ENCODE assay signal across 35 cellular contexts in genomic region chr4:84677995-84678394, GRCh38.
"Had no signal": no experiment of that assay in that cellular context is flagged by ENCODE, and none has a peak within 500 bp of the region (broad histone marks: within the 10 kb centered on the region; RNA-seq: fewer than 3 reads in every experiment).

No MANE protein-coding gene starts in this region.

- H3K4me3 Mint-ChIP-seq: activated CD4-positive, alpha-beta memory T cell treated with anti-CD3 and anti-CD28 coated beads, Interleukin-2, amount 10 ng/mL, durations not matched to agents 7 days and 5 days; activated CD8-positive, alpha-beta memory T cell treated with anti-CD3 and anti-CD28 coated beads, Interleukin-2, amount 10 ng/mL, durations not matched to agents 7 days and 5 days; activated naive CD4-positive, alpha-beta T cell treated with anti-CD3 and anti-CD28 coated beads, Interleukin-2, amount 10 ng/mL, durations not matched to agents 7 days and 5 days; activated naive CD8-positive, alpha-beta T cell; activated naive CD8-positive, alpha-beta T cell treated with anti-CD3 and anti-CD28 coated beads, Interleukin-2, amount 50 U/mL, for 24 hours had no signal

- H3K4me3 ChIP-seq: Peyer's patch had no signal

- H3K27me3 Mint-ChIP-seq: activated CD4-positive, alpha-beta memory T cell treated with anti-CD3 and anti-CD28 coated beads, Interleukin-2, amount 10 ng/mL, durations not matched to agents 7 days and 5 days; activated CD8-positive, alpha-beta memory T cell treated with anti-CD3 and anti-CD28 coated beads, Interleukin-2, amount 10 ng/mL, durations not matched to agents 7 days and 5 days; activated naive CD8-positive, alpha-beta T cell treated with anti-CD3 and anti-CD28 coated beads, Interleukin-2, amount 50 U/mL, for 24 hours had no signal

- H3K9me3 Mint-ChIP-seq: activated CD4-positive, alpha-beta memory T cell treated with anti-CD3 and anti-CD28 coated beads, Interleukin-2, amount 10 ng/mL, durations not matched to agents 7 days and 5 days; activated naive CD4-positive, alpha-beta T cell treated with anti-CD3 and anti-CD28 coated beads, Interleukin-2, amount 10 ng/mL, durations not matched to agents 7 days and 5 days; activated naive CD8-positive, alpha-beta T cell treated with anti-CD3 and anti-CD28 coated beads, Interleukin-2, amount 50 U/mL, for 24 hours had no signal

- ATAC-seq: activated CD8-positive, alpha-beta memory T cell treated with anti-CD3 and anti-CD28 coated beads, Interleukin-2, amount 10 ng/mL, durations not matched to agents 7 days and 5 days; activated naive CD8-positive, alpha-beta T cell treated with anti-CD3 and anti-CD28 coated beads, Interleukin-2, amount 50 U/mL, for 24 hours; PC-3; Right ventricle myocardium inferior; SK-N-SH treated with all-trans-retinoic acid at 6 μM for 48 hours had no signal

- H3K27ac ChIP-seq: brain microvascular endothelial cell, Peyer's patch, WERI-Rb-1 had no signal

- H3K27ac Mint-ChIP-seq: activated CD4-positive, alpha-beta memory T cell treated with anti-CD3 and anti-CD28 coated beads, Interleukin-2, amount 10 ng/mL, durations not matched to agents 7 days and 5 days; activated CD8-positive, alpha-beta memory T cell treated with anti-CD3 and anti-CD28 coated beads, Interleukin-2, amount 10 ng/mL, durations not matched to agents 7 days and 5 days; activated naive CD4-positive, alpha-beta T cell treated with anti-CD3 and anti-CD28 coated beads, Interleukin-2, amount 10 ng/mL, durations not matched to agents 7 days and 5 days; activated naive CD8-positive, alpha-beta T cell; activated naive CD8-positive, alpha-beta T cell treated with anti-CD3 and anti-CD28 coated beads, Interleukin-2, amount 50 U/mL, for 24 hours had no signal

- H3K27me3 ChIP-seq: brain microvascular endothelial cell, Peyer's patch had no signal

- H3K36me3 Mint-ChIP-seq: activated CD8-positive, alpha-beta memory T cell treated with anti-CD3 and anti-CD28 coated beads, Interleukin-2, amount 10 ng/mL, durations not matched to agents 7 days and 5 days; activated naive CD4-positive, alpha-beta T cell treated with anti-CD3 and anti-CD28 coated beads, Interleukin-2, amount 10 ng/mL, durations not matched to agents 7 days and 5 days; activated naive CD8-positive, alpha-beta T cell had no signal

- H3K9me3 ChIP-seq: Peyer's patch had no signal

- DNase-seq: activated CD4-positive, alpha-beta memory T cell treated with anti-CD3 and anti-CD28 coated beads, Interleukin-2, amount 10 ng/mL, durations not matched to agents 7 days and 5 days; activated CD4-positive, alpha-beta T cell treated with anti-CD3 and anti-CD28 coated beads for 1 hour; activated CD4-positive, alpha-beta T cell treated with anti-CD3 and anti-CD28 coated beads for 48 hours; activated CD4-positive, CD25-positive, alpha-beta regulatory T cell; activated CD8-positive, alpha-beta memory T cell treated with anti-CD3 and anti-CD28 coated beads for 24 hours; activated CD8-positive, alpha-beta memory T cell treated with anti-CD3 and anti-CD28 coated beads, Interleukin-2, amount 10 ng/mL, durations not matched to agents 7 days and 5 days; activated CD8-positive, alpha-beta memory T cell treated with anti-CD3 and anti-CD28 coated beads, Interleukin-2, amount 50 U/mL, for 48 hours; activated effector memory CD4-positive, alpha-beta T cell treated with Interleukin-2 at 50 U/mL for 16 hours; activated naive CD4-positive, alpha-beta T cell treated with anti-CD3 and anti-CD28 coated beads, Interleukin-2, amount 10 ng/mL, durations not matched to agents 7 days and 5 days; activated naive CD8-positive, alpha-beta T cell treated with anti-CD3 and anti-CD28 coated beads, Interleukin-2, amount 50 U/mL, for 24 hours; activated T-cell treated with anti-CD3 and anti-CD28 coated beads, Interleukin-2, amount 50 U/mL, for 48 hours; anterior cingulate cortex; brain microvascular endothelial cell; central memory CD4-positive, alpha-beta T cell; NCI-H1092 treated with DMSO at 0.1 percent for 48 hours; NCI-H1417; NCI-H146; NCI-H187; NCI-H2029 treated with DMSO at 0.1 percent for 48 hours; NCI-H2107; NCI-H2171; NCI-H510A; NCI-H526; NCI-H748 treated with DMSO at 0.1 percent for 48 hours; NK-92 treated with Interleukin-12 subunit alpha and Interleukin-12 subunit beta, amount 100 ng/mL, for 24 hours; PC-3; Peyer's patch; SIG-M5; T-helper 1 cell; T-helper 2 cell; T-helper 9 cell; WERI-Rb-1 had no signal
